ENCODE assay signal across 15 cellular contexts in genomic region chr4:3402409-3403103, GRCh38. TPM values are rescaled to one million over a fixed set of nuclear protein-coding genes. Genes with fewer than 3 reads are reported as not detected.
DNase-seq lines count a peak whose midpoint lies in the region; ATAC-seq and TF ChIP-seq lines count a peak whose summit lies in the region.
"Had no signal": no experiment of that assay in that cellular context is flagged by ENCODE, and none has a peak within 500 bp of the region (broad histone marks: within the 10 kb centered on the region; RNA-seq: fewer than 3 reads in every experiment).

No MANE protein-coding gene starts in this region.

- intact Hi-C loops in dendritic cell treated with granulocyte-macrophage colony-stimulating factor and Interleukin-4, amounts not matched to agents 40 ng/mL and 50 ng/mL, for 4 days (cut with micrococcal nuclease), result no loop called here
- intact Hi-C loops in mucosa of descending colon (cut with DNase I, micrococcal nuclease), result no loop called here

- no peaks in the 10 kb centered on the region for H3K27me3 Mint-ChIP-seq in dendritic cell treated with granulocyte-macrophage colony-stimulating factor and Interleukin-4, amounts not matched to agents 40 ng/mL and 50 ng/mL, for 4 days
- H3K27me3 Mint-ChIP-seq: memory B cell had no signal

- H3K4me1 Mint-ChIP-seq in dendritic cell treated with granulocyte-macrophage colony-stimulating factor and Interleukin-4, amounts not matched to agents 40 ng/mL and 50 ng/mL, for 4 days (ENCODE audit: low read depth), result peaks cover 44% of the 10 kb centered on the region
- H3K4me1 Mint-ChIP-seq: WTC11 had no signal

- peak; percentile 17 for ATAC-seq in mucosa of descending colon
- ATAC-seq in foreskin keratinocyte, result no peak
- ATAC-seq in HG03457 (IDR thresholded peaks at IDR 0.05; ENCODE audit: unreplicated experiment), result no peak
- ATAC-seq: WTC11 had no signal

- no peak overlapping the region for H3K4me3 ChIP-seq in mucosa of descending colon
- H3K4me3 ChIP-seq: right lobe of liver had no signal

- TF ChIP-seq CTCF in mucosa of descending colon (IDR thresholded peaks at IDR 0.05) (no peak), foreskin keratinocyte (conservative IDR thresholded peaks at IDR 0.05) (no peak)

- H3K4me1 ChIP-seq in mucosa of descending colon (ENCODE audit: low read depth) (no peaks in the 10 kb centered on the region), foreskin keratinocyte (no peaks in the 10 kb centered on the region)

- peak overlapping the region; percentile 84 for H3K27ac Mint-ChIP-seq in dendritic cell treated with granulocyte-macrophage colony-stimulating factor and Interleukin-4, amounts not matched to agents 40 ng/mL and 50 ng/mL, for 4 days
- H3K27ac Mint-ChIP-seq: activated T-helper 2 cell treated with anti-CD3 and anti-CD28 coated beads, Interferon-gamma antibody, Interleukin-2, Interleukin-4, amounts not matched to agents 10 μg/mL and 5 μg/mL and 100 μg/mL, durations not matched to agents 14 hours and 24 hours and 36 hours; memory B cell; WTC11 had no signal

- peaks cover 12% of the 10 kb centered on the region for H3K36me3 Mint-ChIP-seq in dendritic cell treated with granulocyte-macrophage colony-stimulating factor and Interleukin-4, amounts not matched to agents 40 ng/mL and 50 ng/mL, for 4 days (ENCODE audit: low read depth)
- H3K36me3 Mint-ChIP-seq: memory B cell had no signal

- no peak overlapping the region for H3K4me3 Mint-ChIP-seq in dendritic cell treated with granulocyte-macrophage colony-stimulating factor and Interleukin-4, amounts not matched to agents 40 ng/mL and 50 ng/mL, for 4 days
- H3K4me3 Mint-ChIP-seq: memory B cell, WTC11 had no signal

- peaks cover 8% of the 10 kb centered on the region for H3K9me3 Mint-ChIP-seq in dendritic cell treated with granulocyte-macrophage colony-stimulating factor and Interleukin-4, amounts not matched to agents 40 ng/mL and 50 ng/mL, for 4 days
- H3K9me3 Mint-ChIP-seq: activated T-helper 2 cell treated with anti-CD3 and anti-CD28 coated beads, Interferon-gamma antibody, Interleukin-2, Interleukin-4, amounts not matched to agents 10 μg/mL and 5 μg/mL and 100 μg/mL, durations not matched to agents 14 hours and 24 hours and 36 hours; memory B cell had no signal

- no peaks in the 10 kb centered on the region for H3K27me3 ChIP-seq in foreskin keratinocyte
- H3K27me3 ChIP-seq: right lobe of liver had no signal

- no peaks in the 10 kb centered on the region for H3K36me3 ChIP-seq in mucosa of descending colon (ENCODE audit: low read depth)
- H3K36me3 ChIP-seq: right lobe of liver had no signal

- DNase-seq in A172 (ENCODE audit: low spot score), result peak; percentile 72
- peak; percentile 1 for DNase-seq in HS-27A (ENCODE audit: low read depth)
- DNase-seq in mucosa of descending colon, result no peak
- DNase-seq in foreskin keratinocyte, result no peak
- no peak for DNase-seq in activated CD8-positive, alpha-beta memory T cell treated with anti-CD3 and anti-CD28 coated beads, Interleukin-2, amount 50 U/mL, for 48 hours
- DNase-seq in T1000 (lab: John Stamatoyannopoulos, UW), result no peak
- DNase-seq: ACHN, MM.1S, RPMI8226 had no signal

- H3K27ac ChIP-seq in foreskin keratinocyte, result no peak overlapping the region
- H3K27ac ChIP-seq: right lobe of liver had no signal

- H3K9me3 ChIP-seq in mucosa of descending colon, result no peaks in the 10 kb centered on the region
- H3K9me3 ChIP-seq: right lobe of liver had no signal

RNA-seq across cellular contexts. Expression of gene HGFAC, which starts 39.2 kb away (rescaled TPM):
- total RNA-seq in A172 (2014; rRNA removed; shearing (Covaris generic)), result 0.36 TPM in 1 of 2 replicates, not detected in the other
- total RNA-seq in mucosa of descending colon (under 1 TPM in 1 of 3 donors, not detected in 2; 0.95 TPM), foreskin keratinocyte (not detected in 2 replicates)
- not detected in 2 replicates for polyA plus RNA-seq in foreskin keratinocyte
- total RNA-seq: activated T-helper 2 cell treated with anti-CD3 and anti-CD28 coated beads, Interferon-gamma antibody, Interleukin-2, Interleukin-4, amounts not matched to agents 10 μg/mL and 5 μg/mL and 100 μg/mL, durations not matched to agents 14 hours and 24 hours and 36 hours had no signal

Comparison
In these comparisons a context has a peak if more than half of its experiments do, and no peak if none do; other contexts are left out.
1. DNase-seq: peak in A172 (single experiment) and HS-27A (single experiment); none in mucosa of descending colon (0 of 3), foreskin keratinocyte (0 of 2), activated CD8-positive, alpha-beta memory T cell treated with anti-CD3 and anti-CD28 coated beads, Interleukin-2, amount 50 U/mL, for 48 hours (single experiment) and T1000 (single experiment).